1 cellular context compared by ENCODE assay signal in the genomic region with DNA sequence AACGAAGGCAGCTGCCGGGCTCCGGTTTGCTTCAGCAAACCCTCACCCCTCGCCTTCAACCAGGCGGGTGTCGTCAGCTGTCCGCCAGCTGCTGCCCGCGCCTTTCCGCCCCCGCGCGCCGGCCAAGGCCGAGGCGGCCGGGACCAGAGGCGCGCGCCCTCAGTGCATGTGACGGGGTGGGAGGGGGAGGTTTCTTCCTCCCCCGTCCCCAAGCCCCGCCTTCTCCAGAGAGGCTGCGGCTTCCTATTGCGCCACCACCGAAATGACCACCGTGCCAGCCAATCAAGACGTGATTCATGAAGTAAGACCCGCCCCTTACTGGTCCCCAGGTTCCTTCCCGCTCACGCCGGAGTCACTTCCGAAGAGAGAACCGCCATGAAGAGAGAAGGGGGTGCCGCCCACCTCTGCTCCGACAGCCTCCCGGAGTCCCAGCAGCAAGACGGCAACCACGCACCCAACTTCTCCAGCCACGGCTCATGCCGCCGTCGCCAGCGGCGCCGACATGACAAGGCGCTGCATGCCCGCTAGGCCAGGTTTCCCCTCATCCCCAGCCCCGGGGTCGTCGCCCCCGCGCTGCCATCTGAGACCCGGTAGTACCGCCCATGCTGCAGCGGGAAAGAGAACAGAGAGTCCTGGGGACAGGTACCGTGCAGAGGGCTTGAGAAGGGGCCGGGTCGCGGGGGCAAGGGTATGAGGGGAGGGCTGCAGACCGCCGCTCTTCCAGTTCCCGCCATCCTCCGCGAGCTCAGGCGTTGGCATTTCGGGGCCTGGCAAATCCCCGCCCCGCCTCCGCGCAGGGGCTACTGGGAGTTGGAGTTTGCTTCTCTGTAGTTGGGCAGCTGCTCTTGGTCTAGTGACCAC.
TF ChIP-seq lines count a peak whose summit lies in the region.

A gene with protein sequence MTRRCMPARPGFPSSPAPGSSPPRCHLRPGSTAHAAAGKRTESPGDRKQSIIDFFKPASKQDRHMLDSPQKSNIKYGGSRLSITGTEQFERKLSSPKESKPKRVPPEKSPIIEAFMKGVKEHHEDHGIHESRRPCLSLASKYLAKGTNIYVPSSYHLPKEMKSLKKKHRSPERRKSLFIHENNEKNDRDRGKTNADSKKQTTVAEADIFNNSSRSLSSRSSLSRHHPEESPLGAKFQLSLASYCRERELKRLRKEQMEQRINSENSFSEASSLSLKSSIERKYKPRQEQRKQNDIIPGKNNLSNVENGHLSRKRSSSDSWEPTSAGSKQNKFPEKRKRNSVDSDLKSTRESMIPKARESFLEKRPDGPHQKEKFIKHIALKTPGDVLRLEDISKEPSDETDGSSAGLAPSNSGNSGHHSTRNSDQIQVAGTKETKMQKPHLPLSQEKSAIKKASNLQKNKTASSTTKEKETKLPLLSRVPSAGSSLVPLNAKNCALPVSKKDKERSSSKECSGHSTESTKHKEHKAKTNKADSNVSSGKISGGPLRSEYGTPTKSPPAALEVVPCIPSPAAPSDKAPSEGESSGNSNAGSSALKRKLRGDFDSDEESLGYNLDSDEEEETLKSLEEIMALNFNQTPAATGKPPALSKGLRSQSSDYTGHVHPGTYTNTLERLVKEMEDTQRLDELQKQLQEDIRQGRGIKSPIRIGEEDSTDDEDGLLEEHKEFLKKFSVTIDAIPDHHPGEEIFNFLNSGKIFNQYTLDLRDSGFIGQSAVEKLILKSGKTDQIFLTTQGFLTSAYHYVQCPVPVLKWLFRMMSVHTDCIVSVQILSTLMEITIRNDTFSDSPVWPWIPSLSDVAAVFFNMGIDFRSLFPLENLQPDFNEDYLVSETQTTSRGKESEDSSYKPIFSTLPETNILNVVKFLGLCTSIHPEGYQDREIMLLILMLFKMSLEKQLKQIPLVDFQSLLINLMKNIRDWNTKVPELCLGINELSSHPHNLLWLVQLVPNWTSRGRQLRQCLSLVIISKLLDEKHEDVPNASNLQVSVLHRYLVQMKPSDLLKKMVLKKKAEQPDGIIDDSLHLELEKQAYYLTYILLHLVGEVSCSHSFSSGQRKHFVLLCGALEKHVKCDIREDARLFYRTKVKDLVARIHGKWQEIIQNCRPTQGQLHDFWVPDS (plus strand): TSS at position 355 of the 861 bp plus-strand sequence. CDS start 148 bp downstream, at position 503.

TF ChIP-seq in K562, 482 proteins besides CTCF, POLR2A, EP300 and RAD21 (continued from another document and continues in another):
- TF ChIP-seq, protein P1, sequence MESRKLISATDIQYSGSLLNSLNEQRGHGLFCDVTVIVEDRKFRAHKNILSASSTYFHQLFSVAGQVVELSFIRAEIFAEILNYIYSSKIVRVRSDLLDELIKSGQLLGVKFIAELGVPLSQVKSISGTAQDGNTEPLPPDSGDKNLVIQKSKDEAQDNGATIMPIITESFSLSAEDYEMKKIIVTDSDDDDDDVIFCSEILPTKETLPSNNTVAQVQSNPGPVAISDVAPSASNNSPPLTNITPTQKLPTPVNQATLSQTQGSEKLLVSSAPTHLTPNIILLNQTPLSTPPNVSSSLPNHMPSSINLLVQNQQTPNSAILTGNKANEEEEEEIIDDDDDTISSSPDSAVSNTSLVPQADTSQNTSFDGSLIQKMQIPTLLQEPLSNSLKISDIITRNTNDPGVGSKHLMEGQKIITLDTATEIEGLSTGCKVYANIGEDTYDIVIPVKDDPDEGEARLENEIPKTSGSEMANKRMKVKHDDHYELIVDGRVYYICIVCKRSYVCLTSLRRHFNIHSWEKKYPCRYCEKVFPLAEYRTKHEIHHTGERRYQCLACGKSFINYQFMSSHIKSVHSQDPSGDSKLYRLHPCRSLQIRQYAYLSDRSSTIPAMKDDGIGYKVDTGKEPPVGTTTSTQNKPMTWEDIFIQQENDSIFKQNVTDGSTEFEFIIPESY (CRISPR knock-in tag; IDR thresholded peaks at IDR 0.05) = no peak
- TF ChIP-seq HNRNPUL1 (IDR thresholded peaks at IDR 0.05; ENCODE audit: low read length) = no peak
- TF ChIP-seq RUNX1 (IDR thresholded peaks at IDR 0.05; ENCODE audit: low read depth) = no peak
- TF ChIP-seq SIN3B (IDR thresholded peaks at IDR 0.05; ENCODE audit: low read depth) = no peak
- TF ChIP-seq, protein P2, sequence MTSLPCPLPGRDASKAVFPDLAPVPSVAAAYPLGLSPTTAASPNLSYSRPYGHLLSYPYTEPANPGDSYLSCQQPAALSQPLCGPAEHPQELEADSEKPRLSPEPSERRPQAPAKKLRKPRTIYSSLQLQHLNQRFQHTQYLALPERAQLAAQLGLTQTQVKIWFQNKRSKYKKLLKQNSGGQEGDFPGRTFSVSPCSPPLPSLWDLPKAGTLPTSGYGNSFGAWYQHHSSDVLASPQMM (CRISPR knock-in tag; IDR thresholded peaks at IDR 0.05) = no peak
- TF ChIP-seq ZNF165 (CRISPR knock-in tag; IDR thresholded peaks at IDR 0.05; ENCODE audit: borderline replicate concordance) = no peak
- no peak for TF ChIP-seq PRPF4 (IDR thresholded peaks at IDR 0.05; ENCODE audit: insufficient read depth, low read depth, low read length, poor library complexity, severe bottlenecking)
- no peak for TF ChIP-seq ELF1 (tag; IDR thresholded peaks at IDR 0.05)
- no peak for TF ChIP-seq ZNF347 (CRISPR knock-in tag; IDR thresholded peaks at IDR 0.05; ENCODE audit: low read depth)
- TF ChIP-seq ATF7 (IDR thresholded peaks at IDR 0.05) = peak; percentile 62; the same call in 1 of the 2 replicates
- TF ChIP-seq, protein P3, sequence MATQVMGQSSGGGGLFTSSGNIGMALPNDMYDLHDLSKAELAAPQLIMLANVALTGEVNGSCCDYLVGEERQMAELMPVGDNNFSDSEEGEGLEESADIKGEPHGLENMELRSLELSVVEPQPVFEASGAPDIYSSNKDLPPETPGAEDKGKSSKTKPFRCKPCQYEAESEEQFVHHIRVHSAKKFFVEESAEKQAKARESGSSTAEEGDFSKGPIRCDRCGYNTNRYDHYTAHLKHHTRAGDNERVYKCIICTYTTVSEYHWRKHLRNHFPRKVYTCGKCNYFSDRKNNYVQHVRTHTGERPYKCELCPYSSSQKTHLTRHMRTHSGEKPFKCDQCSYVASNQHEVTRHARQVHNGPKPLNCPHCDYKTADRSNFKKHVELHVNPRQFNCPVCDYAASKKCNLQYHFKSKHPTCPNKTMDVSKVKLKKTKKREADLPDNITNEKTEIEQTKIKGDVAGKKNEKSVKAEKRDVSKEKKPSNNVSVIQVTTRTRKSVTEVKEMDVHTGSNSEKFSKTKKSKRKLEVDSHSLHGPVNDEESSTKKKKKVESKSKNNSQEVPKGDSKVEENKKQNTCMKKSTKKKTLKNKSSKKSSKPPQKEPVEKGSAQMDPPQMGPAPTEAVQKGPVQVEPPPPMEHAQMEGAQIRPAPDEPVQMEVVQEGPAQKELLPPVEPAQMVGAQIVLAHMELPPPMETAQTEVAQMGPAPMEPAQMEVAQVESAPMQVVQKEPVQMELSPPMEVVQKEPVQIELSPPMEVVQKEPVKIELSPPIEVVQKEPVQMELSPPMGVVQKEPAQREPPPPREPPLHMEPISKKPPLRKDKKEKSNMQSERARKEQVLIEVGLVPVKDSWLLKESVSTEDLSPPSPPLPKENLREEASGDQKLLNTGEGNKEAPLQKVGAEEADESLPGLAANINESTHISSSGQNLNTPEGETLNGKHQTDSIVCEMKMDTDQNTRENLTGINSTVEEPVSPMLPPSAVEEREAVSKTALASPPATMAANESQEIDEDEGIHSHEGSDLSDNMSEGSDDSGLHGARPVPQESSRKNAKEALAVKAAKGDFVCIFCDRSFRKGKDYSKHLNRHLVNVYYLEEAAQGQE (CRISPR knock-in tag; IDR thresholded peaks at IDR 0.05; ENCODE audit: low read depth) = no peak
- TF ChIP-seq, protein P4, sequence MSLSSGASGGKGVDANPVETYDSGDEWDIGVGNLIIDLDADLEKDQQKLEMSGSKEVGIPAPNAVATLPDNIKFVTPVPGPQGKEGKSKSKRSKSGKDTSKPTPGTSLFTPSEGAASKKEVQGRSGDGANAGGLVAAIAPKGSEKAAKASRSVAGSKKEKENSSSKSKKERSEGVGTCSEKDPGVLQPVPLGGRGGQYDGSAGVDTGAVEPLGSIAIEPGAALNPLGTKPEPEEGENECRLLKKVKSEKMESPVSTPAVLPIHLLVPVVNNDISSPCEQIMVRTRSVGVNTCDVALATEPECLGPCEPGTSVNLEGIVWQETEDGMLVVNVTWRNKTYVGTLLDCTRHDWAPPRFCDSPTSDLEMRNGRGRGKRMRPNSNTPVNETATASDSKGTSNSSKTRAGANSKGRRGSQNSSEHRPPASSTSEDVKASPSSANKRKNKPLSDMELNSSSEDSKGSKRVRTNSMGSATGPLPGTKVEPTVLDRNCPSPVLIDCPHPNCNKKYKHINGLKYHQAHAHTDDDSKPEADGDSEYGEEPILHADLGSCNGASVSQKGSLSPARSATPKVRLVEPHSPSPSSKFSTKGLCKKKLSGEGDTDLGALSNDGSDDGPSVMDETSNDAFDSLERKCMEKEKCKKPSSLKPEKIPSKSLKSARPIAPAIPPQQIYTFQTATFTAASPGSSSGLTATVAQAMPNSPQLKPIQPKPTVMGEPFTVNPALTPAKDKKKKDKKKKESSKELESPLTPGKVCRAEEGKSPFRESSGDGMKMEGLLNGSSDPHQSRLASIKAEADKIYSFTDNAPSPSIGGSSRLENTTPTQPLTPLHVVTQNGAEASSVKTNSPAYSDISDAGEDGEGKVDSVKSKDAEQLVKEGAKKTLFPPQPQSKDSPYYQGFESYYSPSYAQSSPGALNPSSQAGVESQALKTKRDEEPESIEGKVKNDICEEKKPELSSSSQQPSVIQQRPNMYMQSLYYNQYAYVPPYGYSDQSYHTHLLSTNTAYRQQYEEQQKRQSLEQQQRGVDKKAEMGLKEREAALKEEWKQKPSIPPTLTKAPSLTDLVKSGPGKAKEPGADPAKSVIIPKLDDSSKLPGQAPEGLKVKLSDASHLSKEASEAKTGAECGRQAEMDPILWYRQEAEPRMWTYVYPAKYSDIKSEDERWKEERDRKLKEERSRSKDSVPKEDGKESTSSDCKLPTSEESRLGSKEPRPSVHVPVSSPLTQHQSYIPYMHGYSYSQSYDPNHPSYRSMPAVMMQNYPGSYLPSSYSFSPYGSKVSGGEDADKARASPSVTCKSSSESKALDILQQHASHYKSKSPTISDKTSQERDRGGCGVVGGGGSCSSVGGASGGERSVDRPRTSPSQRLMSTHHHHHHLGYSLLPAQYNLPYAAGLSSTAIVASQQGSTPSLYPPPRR (CRISPR knock-in tag; IDR thresholded peaks at IDR 0.05; ENCODE audit: borderline replicate concordance) = no peak
- TF ChIP-seq ZNF3 (CRISPR knock-in tag; IDR thresholded peaks at IDR 0.05) = no peak
- TF ChIP-seq SETDB1 (IDR thresholded peaks at IDR 0.05; ENCODE audit: low read length) = no peak
- no peak for TF ChIP-seq ZNF316 (IDR thresholded peaks at IDR 0.05)
- peak; percentile 18; the same call in 1 of the 2 replicates for TF ChIP-seq CREB1 (IDR thresholded peaks at IDR 0.05)
- no peak for TF ChIP-seq CREB1 (CRISPR knock-in tag; IDR thresholded peaks at IDR 0.05)
- no peak for TF ChIP-seq ZNF384 (IDR thresholded peaks at IDR 0.05; ENCODE audit: low read depth, low read length)
- TF ChIP-seq TAF7 (tag; IDR thresholded peaks at IDR 0.05) = no peak
- TF ChIP-seq, protein P5, sequence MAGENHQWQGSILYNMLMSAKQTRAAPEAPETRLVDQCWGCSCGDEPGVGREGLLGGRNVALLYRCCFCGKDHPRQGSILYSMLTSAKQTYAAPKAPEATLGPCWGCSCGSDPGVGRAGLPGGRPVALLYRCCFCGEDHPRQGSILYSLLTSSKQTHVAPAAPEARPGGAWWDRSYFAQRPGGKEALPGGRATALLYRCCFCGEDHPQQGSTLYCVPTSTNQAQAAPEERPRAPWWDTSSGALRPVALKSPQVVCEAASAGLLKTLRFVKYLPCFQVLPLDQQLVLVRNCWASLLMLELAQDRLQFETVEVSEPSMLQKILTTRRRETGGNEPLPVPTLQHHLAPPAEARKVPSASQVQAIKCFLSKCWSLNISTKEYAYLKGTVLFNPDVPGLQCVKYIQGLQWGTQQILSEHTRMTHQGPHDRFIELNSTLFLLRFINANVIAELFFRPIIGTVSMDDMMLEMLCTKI (IDR thresholded peaks at IDR 0.05; ENCODE audit: partially characterized antibody) = no peak
- TF ChIP-seq GABPB2 (CRISPR knock-in tag; conservative IDR thresholded peaks at IDR 0.05) = no peak
- TF ChIP-seq BRD9 (IDR thresholded peaks at IDR 0.05; ENCODE audit: low read depth, partially characterized antibody) = no peak
- TF ChIP-seq, protein P6, sequence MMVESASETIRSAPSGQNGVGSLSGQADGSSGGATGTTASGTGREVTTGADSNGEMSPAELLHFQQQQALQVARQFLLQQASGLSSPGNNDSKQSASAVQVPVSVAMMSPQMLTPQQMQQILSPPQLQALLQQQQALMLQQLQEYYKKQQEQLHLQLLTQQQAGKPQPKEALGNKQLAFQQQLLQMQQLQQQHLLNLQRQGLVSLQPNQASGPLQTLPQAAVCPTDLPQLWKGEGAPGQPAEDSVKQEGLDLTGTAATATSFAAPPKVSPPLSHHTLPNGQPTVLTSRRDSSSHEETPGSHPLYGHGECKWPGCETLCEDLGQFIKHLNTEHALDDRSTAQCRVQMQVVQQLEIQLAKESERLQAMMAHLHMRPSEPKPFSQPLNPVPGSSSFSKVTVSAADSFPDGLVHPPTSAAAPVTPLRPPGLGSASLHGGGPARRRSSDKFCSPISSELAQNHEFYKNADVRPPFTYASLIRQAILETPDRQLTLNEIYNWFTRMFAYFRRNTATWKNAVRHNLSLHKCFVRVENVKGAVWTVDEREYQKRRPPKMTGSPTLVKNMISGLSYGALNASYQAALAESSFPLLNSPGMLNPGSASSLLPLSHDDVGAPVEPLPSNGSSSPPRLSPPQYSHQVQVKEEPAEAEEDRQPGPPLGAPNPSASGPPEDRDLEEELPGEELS (CRISPR knock-in tag; IDR thresholded peaks at IDR 0.05; ENCODE audit: borderline replicate concordance) = no peak
- peak; percentile 67 to 72 for TF ChIP-seq NRF1 (conservative IDR thresholded peaks at IDR 0.05 in 1 of 2, IDR thresholded peaks at IDR 0.05 in 1 of 2)
- TF ChIP-seq FOS (IDR thresholded peaks at IDR 0.05; ENCODE audit: extremely low read depth, insufficient read length) = peak; percentile 78
- no peak for TF ChIP-seq NCOA6 (IDR thresholded peaks at IDR 0.05)
- TF ChIP-seq EP400 (IDR thresholded peaks at IDR 0.05) = peak; percentile 84
- TF ChIP-seq SMARCA4 (IDR thresholded peaks at IDR 0.05) = no peak
- TF ChIP-seq, protein P7, sequence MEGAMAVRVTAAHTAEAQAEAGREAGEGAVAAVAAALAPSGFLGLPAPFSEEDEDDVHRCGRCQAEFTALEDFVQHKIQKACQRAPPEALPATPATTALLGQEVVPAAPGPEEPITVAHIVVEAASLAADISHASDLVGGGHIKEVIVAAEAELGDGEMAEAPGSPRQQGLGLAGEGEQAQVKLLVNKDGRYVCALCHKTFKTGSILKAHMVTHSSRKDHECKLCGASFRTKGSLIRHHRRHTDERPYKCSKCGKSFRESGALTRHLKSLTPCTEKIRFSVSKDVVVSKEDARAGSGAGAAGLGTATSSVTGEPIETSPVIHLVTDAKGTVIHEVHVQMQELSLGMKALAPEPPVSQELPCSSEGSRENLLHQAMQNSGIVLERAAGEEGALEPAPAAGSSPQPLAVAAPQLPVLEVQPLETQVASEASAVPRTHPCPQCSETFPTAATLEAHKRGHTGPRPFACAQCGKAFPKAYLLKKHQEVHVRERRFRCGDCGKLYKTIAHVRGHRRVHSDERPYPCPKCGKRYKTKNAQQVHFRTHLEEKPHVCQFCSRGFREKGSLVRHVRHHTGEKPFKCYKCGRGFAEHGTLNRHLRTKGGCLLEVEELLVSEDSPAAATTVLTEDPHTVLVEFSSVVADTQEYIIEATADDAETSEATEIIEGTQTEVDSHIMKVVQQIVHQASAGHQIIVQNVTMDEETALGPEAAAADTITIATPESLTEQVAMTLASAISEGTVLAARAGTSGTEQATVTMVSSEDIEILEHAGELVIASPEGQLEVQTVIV (CRISPR knock-in tag; IDR thresholded peaks at IDR 0.05; ENCODE audit: borderline replicate concordance) = no peak
- TF ChIP-seq SP1 (CRISPR knock-in tag; IDR thresholded peaks at IDR 0.05) = peak; percentile 67
- TF ChIP-seq ZNF41 (CRISPR knock-in tag; conservative IDR thresholded peaks at IDR 0.05) = no peak
- peak; percentile 55; the same call in 1 of the 2 replicates for TF ChIP-seq ZBTB7A (IDR thresholded peaks at IDR 0.05; ENCODE audit: borderline replicate concordance, control insufficient read depth, low read depth, low read length)
- no peak for TF ChIP-seq TFAM (CRISPR knock-in tag; conservative IDR thresholded peaks at IDR 0.05)
- no peak for TF ChIP-seq ZNF133 (CRISPR knock-in tag; IDR thresholded peaks at IDR 0.05)
